In the genomic region with DNA sequence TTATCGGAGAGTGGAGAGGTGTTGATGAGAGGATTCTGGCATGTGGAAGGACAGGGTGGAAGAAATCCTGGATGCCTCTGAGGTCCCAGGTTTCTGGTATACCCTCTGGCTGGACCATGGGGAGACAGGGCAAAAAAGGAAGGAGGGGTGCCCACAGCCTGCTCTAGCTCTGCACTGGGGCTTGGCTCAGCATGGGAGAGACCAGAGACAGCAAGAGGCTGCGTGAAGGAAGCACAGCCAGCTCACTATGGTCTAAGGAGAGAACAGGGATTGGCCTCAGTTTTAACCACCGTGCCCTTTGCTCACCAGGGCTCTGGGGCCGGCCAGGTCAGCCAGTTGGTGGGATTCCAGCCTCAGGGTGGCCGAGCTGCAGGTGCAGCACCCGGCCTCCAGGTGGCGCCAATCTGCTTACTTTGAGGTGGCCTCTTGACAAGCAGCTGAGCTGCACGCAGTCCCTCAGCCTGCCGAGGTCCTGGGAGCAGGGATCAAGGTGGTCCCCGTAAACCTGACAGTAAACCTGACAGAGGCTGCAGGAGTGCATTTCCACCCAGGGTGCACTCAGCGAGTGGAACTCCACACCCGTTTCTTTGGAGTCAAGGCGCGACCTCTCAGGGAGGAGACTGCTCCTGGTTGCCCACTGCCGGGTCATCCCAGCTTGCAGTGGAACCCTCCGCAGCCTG, we compare ENCODE assay signal across 8 cellular contexts. TPM values are rescaled to one million over a fixed set of nuclear protein-coding genes. Genes with fewer than 3 reads are reported as not detected.
DNase-seq lines count a peak whose midpoint lies in the region; ATAC-seq and TF ChIP-seq lines count a peak whose summit lies in the region.

No MANE protein-coding gene starts in this region.

- in situ Hi-C loops in ACHN (cut with HindIII; ENCODE audit: low pct_ligation_motif_present, low pct_unique_long_range_greater_than_20kb, low sequenced_read_pairs): no loop called here

- CTCF ChIA-PET in activated naive CD4-positive, alpha-beta T cell treated with anti-CD3 and anti-CD28 coated beads, Interleukin-2, amount 10 ng/mL, durations not matched to agents 7 days and 5 days (lab: Charles Lee): interaction anchor here (0.7 to 4.6 kb wide), 45 partner anchors 8 to 654 kb away, joined by 3 to 69 read pairs (median 5); partner anchors contain the start of genes CENPP and NOL8

- 21 to 22% (median 21%) methylated on average over 16 of the region's 16 CpGs for whole genome bisulfite sequencing in psoas muscle, 3 donors

- H3K36me3 ChIP-seq in SK-N-MC (ENCODE audit: insufficient read depth, low read length) (no peaks in the 10 kb centered on the region), psoas muscle (ENCODE audit: insufficient read depth in 1 of 2, low read depth in 1 of 2) (no peaks in the 10 kb centered on the region), uterus (no peaks in the 10 kb centered on the region)

- H3K9ac ChIP-seq in SK-N-MC (ENCODE audit: insufficient read length): no peak overlapping the region

- intact Hi-C loops in head of caudate nucleus (cut with DNase I) (no loop called here), psoas muscle (cut with DNase I) (loop anchor here in 1 of 2 donors (10.0 kb wide), 1 partner anchor 85 kb away; no protein-coding TSS in a partner anchor), uterus (cut with DNase I; ENCODE audit: low total_unique reads) (no loop called here)

- H3K4me1 ChIP-seq in psoas muscle (no peaks in the 10 kb centered on the region), uterus (no peaks in the 10 kb centered on the region)

- no peaks in the 10 kb centered on the region for H3K9me3 Mint-ChIP-seq in activated naive CD4-positive, alpha-beta T cell treated with anti-CD3 and anti-CD28 coated beads, Interleukin-2, amount 10 ng/mL, durations not matched to agents 7 days and 5 days

- H3K4me3 Mint-ChIP-seq in activated naive CD4-positive, alpha-beta T cell treated with anti-CD3 and anti-CD28 coated beads, Interleukin-2, amount 10 ng/mL, durations not matched to agents 7 days and 5 days: no peak overlapping the region

- H3K4me1 Mint-ChIP-seq in activated naive CD4-positive, alpha-beta T cell treated with anti-CD3 and anti-CD28 coated beads, Interleukin-2, amount 10 ng/mL, durations not matched to agents 7 days and 5 days: peaks cover 7% of the 10 kb centered on the region

- no peak overlapping the region for H3K27ac Mint-ChIP-seq in activated naive CD4-positive, alpha-beta T cell treated with anti-CD3 and anti-CD28 coated beads, Interleukin-2, amount 10 ng/mL, durations not matched to agents 7 days and 5 days

- TF ChIP-seq CTCF in LNCaP clone FGC (IDR thresholded peaks at IDR 0.05; ENCODE audit: control insufficient read depth, extremely low read depth, insufficient read depth): peak; percentile 86
- peak; percentile 86 for TF ChIP-seq CTCF in psoas muscle (IDR thresholded peaks at IDR 0.05)
- TF ChIP-seq CTCF in uterus (IDR thresholded peaks at IDR 0.05): peak; percentile 87 to 97 (median 89)

- H3K36me3 Mint-ChIP-seq in activated naive CD4-positive, alpha-beta T cell treated with anti-CD3 and anti-CD28 coated beads, Interleukin-2, amount 10 ng/mL, durations not matched to agents 7 days and 5 days: no peaks in the 10 kb centered on the region

- H3K27me3 Mint-ChIP-seq in activated naive CD4-positive, alpha-beta T cell treated with anti-CD3 and anti-CD28 coated beads, Interleukin-2, amount 10 ng/mL, durations not matched to agents 7 days and 5 days: peaks cover 87% of the 10 kb centered on the region

- TF ChIP-seq POLR2A in uterus (IDR thresholded peaks at IDR 0.05): no peak

- H3K27ac ChIP-seq in SK-N-MC (no peak overlapping the region), psoas muscle (no peak overlapping the region), uterus (peak overlapping the region; percentile 64 to 81)

- no peaks in the 10 kb centered on the region for H3K9me3 ChIP-seq in SK-N-MC (ENCODE audit: low read depth, low read length)
- H3K9me3 ChIP-seq in psoas muscle: no peaks in the 10 kb centered on the region
- H3K9me3 ChIP-seq in uterus: no peaks in the 10 kb centered on the region

- ATAC-seq in GM18909 (IDR thresholded peaks at IDR 0.05; ENCODE audit: poor library complexity, unreplicated experiment): peak; percentile 51
- peak; percentile 66 to 89 (median 80) for ATAC-seq in psoas muscle

- DNase-seq in ACHN: peak; percentile 69
- DNase-seq in LNCaP clone FGC (ENCODE audit: low read depth): no peak
- no peak for DNase-seq in SK-N-MC (ENCODE audit: low read depth, low spot score)
- peak; percentile 83 for DNase-seq in activated naive CD4-positive, alpha-beta T cell treated with anti-CD3 and anti-CD28 coated beads, Interleukin-2, amount 10 ng/mL, durations not matched to agents 7 days and 5 days
- peak; percentile 47 to 86 (median 70) for DNase-seq in head of caudate nucleus
- peak; percentile 73 to 88 for DNase-seq in psoas muscle
- peak; percentile 81 to 84 for DNase-seq in uterus

- H3K27me3 ChIP-seq in psoas muscle (ENCODE audit: insufficient read depth in 3 of 3, low read length in 2 of 3) (peaks cover 0 to 24% (median 11%) of the 10 kb centered on the region in 3 donors), uterus (no peaks in the 10 kb centered on the region)

- H3K4me3 ChIP-seq in LNCaP clone FGC (ENCODE audit: low read depth, low read length) (no peak overlapping the region), SK-N-MC (peak overlapping the region; percentile 65), psoas muscle (peak overlapping the region; percentile 52), uterus (peak overlapping the region; percentile 37 to 43)

RNA-seq across cellular contexts. Expression of gene SPTLC1, which starts 25.0 kb away (rescaled TPM):
- total RNA-seq in psoas muscle: 10 to 100 TPM; 13.5 to 22.6 (median 19.5) TPM
- 10 to 100 TPM; 12.2 to 29.8 (median 26.3) TPM for polyA plus RNA-seq in psoas muscle
- 100 to 1,000 TPM in 1 of 4 donors, 10 to 100 TPM in 3; 42.9 to 153 (median 70.8) TPM for total RNA-seq in uterus

Comparison
In these comparisons a context has a peak if more than half of its experiments do, and no peak if none do; other contexts are left out.
1. DNase-seq: peak in ACHN (single experiment), activated naive CD4-positive, alpha-beta T cell treated with anti-CD3 and anti-CD28 coated beads, Interleukin-2, amount 10 ng/mL, durations not matched to agents 7 days and 5 days (single experiment), head of caudate nucleus (42 of 42), psoas muscle (2 of 2) and uterus (2 of 2); none in LNCaP clone FGC (single experiment) and SK-N-MC (single experiment).
2. H3K27ac ChIP-seq: peak in uterus (2 of 2); none in SK-N-MC (single experiment) and psoas muscle (single experiment).
3. Peak in every context shown above with its lines, with median percentiles within 50 percentile points of each other: CTCF ChIP-seq.